ENCODE assay signal across 34 cellular contexts in the genomic region with DNA sequence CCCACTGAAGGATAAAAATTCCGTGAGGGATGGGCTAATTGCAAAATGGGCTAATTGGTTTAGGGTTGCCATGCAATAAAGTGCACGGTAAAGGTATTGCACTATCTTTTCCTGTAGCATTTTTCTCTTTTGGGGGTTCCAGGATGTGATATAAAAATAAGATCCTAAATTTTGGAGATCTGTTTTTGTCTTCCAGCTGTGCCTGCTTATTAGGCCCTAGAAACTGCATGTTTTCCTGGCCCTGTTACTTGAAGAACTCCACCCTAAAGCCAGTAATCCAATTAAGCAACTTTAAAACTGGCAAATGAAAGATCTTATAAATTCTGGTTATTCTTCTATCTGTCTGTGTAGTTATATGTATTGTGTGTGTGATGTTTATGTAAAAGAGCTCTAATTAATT.
"Had no signal": no experiment of that assay in that cellular context is flagged by ENCODE, and none has a peak within 500 bp of the region (broad histone marks: within the 10 kb centered on the region; RNA-seq: fewer than 3 reads in every experiment).

No MANE protein-coding gene starts in this region.

- H3K27me3 ChIP-seq: MG63 had no signal

- H3K9me3 ChIP-seq: MG63 had no signal

- DNase-seq: Kasumi-1, MG63, MM.1S, MV-4-11, NCI-H1048, NCI-H1092, NCI-H1092 treated with DMSO at 0.1 percent for 48 hours, NCI-H1105, NCI-H1105 treated with DMSO at 0.1 percent for 48 hours, NCI-H1417 treated with DMSO at 0.1 percent for 48 hours, NCI-H1436, NCI-H1436 treated with DMSO at 0.1 percent for 48 hours, NCI-H146, NCI-H1694, NCI-H1694 treated with DMSO at 0.1 percent for 48 hours, NCI-H187, NCI-H187 treated with DMSO at 0.1 percent for 48 hours, NCI-H1930, NCI-H2029, NCI-H2029 treated with DMSO at 0.1 percent for 48 hours, NCI-H2081, NCI-H2081 treated with DMSO at 0.1 percent for 48 hours, NCI-H2107, NCI-H2171, NCI-H2171 treated with DMSO at 0.1 percent for 48 hours, NCI-H2227 treated with DMSO at 0.1 percent for 48 hours, NCI-H226, NCI-H345, NCI-H446, NCI-H446 treated with DMSO at 0.1 percent for 48 hours, NCI-H510A, NCI-H510A treated with DMSO at 0.1 percent for 48 hours, NCI-H524, NCI-H524 treated with DMSO at 0.1 percent for 48 hours had no signal

- H3K36me3 ChIP-seq: MG63 had no signal

- H3K4me3 ChIP-seq: MG63 had no signal
